Comparison of ENCODE assay signal across 15 cellular contexts in genomic region chr10:102555781-102556328, GRCh38. TPM values are rescaled to one million over a fixed set of nuclear protein-coding genes. Genes with fewer than 3 reads are reported as not detected.
DNase-seq lines count a peak whose midpoint lies in the region; ATAC-seq, FAIRE-seq and TF ChIP-seq lines count a peak whose summit lies in the region.
"Had no signal": no experiment of that assay in that cellular context is flagged by ENCODE, and none has a peak within 500 bp of the region (broad histone marks: within the 10 kb centered on the region; RNA-seq: fewer than 3 reads in every experiment).

No MANE protein-coding gene starts in this region.

- H3K4me3 ChIP-seq in astrocyte (ENCODE audit: insufficient read depth, low read depth, low read length) (peak overlapping the region; percentile 3), A673 (ENCODE audit: low read depth, low read length, poor library complexity, severe bottlenecking) (no peak overlapping the region), PC-3 (ENCODE audit: low read length) (no peak overlapping the region)
- H3K4me3 ChIP-seq: testis had no signal

- BruUV-seq in A673 (replicated peaks; lab: Mats Ljungman, UMichigan): no TSS peak
- no TSS peak for BruUV-seq in PC-3 (replicated peaks; lab: Mats Ljungman, UMichigan)

- H3K27me3 Mint-ChIP-seq in astrocyte (ENCODE audit: low read depth, unreplicated experiment): no peaks in the 10 kb centered on the region
- H3K27me3 Mint-ChIP-seq: activated T-cell treated with anti-CD3 and anti-CD28 coated beads, Interleukin-2, amount 50 U/mL, for 24 hours had no signal

- H3K36me3 ChIP-seq in astrocyte (ENCODE audit: insufficient read depth, low read length) (no peaks in the 10 kb centered on the region), A673 (ENCODE audit: insufficient read depth, low read length, poor library complexity, severe bottlenecking) (no peaks in the 10 kb centered on the region), PC-3 (ENCODE audit: low read depth, low read length) (no peaks in the 10 kb centered on the region)

- peak overlapping the region; percentile 73 for H3K4me2 ChIP-seq in astrocyte (ENCODE audit: low read length)
- no peak overlapping the region for H3K4me2 ChIP-seq in PC-3 (ENCODE audit: low read length)

- intact Hi-C loops in A673 (cut with micrococcal nuclease; ENCODE audit: unreplicated experiment) (no loop called here), PC-3 (cut with micrococcal nuclease) (no loop called here)

- CTCF ChIA-PET in A673 (lab: Charles Lee) (no interaction called here), PC-3 (lab: Charles Lee) (no interaction called here)

- peak overlapping the region; percentile 31 for H2AFZ ChIP-seq in astrocyte (ENCODE audit: low read depth, low read length)
- H2AFZ ChIP-seq in PC-3 (ENCODE audit: low read length): no peak overlapping the region

- no peaks in the 10 kb centered on the region for H3F3A ChIP-seq in PC-3 (ENCODE audit: low read length, unreplicated experiment)

- peaks cover 23% of the 10 kb centered on the region for H3K36me3 Mint-ChIP-seq in astrocyte (ENCODE audit: low read depth, unreplicated experiment)

- FAIRE-seq in astrocyte (lab: Jason Lieb, UNC): peak; percentile 13
- FAIRE-seq: endothelial cell of umbilical vein, GM19239 had no signal

- TF ChIP-seq CTCF in astrocyte (IDR thresholded peaks at IDR 0.05; ENCODE audit: insufficient read depth, low read depth, low read length) (no peak), A673 (conservative IDR thresholded peaks at IDR 0.05; ENCODE audit: low read depth, low read length) (no peak), PC-3 (conservative IDR thresholded peaks at IDR 0.05; ENCODE audit: low read depth, low read length) (no peak)

- H3K27ac Mint-ChIP-seq in astrocyte (ENCODE audit: unreplicated experiment): peak overlapping the region; percentile 83
- H3K27ac Mint-ChIP-seq: activated T-cell treated with anti-CD3 and anti-CD28 coated beads, Interleukin-2, amount 50 U/mL, for 24 hours had no signal

- DNase-seq in HPDE6-E6E7 (ENCODE audit: extremely low spot score) (peak; percentile 80), astrocyte (ENCODE audit: low read depth) (peak; percentile 80), hepatic stellate cell (ENCODE audit: low spot score) (peak; percentile 28), stromal cell of bone marrow (ENCODE audit: low read depth) (peak; percentile 54), A673 (ENCODE audit: low spot score) (no peak), NCI-H82 treated with DMSO at 0.1 percent for 48 hours (lab: John Stamatoyannopoulos, UW; ENCODE audit: unreplicated experiment) (no peak), PC-3 (no peak)
- DNase-seq: activated T-cell treated with anti-CD3 and anti-CD28 coated beads, Interleukin-2, amount 50 U/mL, for 24 hours; GF-D8; KBM-7; NCI-H524 treated with DMSO at 0.1 percent for 48 hours; T-helper 9 cell; testis had no signal

- H3K27ac ChIP-seq in astrocyte (ENCODE audit: low read depth, low read length) (no peak overlapping the region), A673 (ENCODE audit: low read depth, low read length, poor library complexity, severe bottlenecking) (no peak overlapping the region), PC-3 (ENCODE audit: low read length) (no peak overlapping the region)
- H3K27ac ChIP-seq: testis had no signal

- POLR2A ChIA-PET in A673 (lab: Charles Lee; ENCODE audit: low non-redundant PET): no interaction called here
- POLR2A ChIA-PET in PC-3 (lab: Charles Lee; ENCODE audit: unreplicated experiment): no interaction called here

- no peaks in the 10 kb centered on the region for H3K9me3 ChIP-seq in astrocyte (ENCODE audit: insufficient read depth, low read depth, low read length)
- H3K9me3 ChIP-seq in A673 (ENCODE audit: low read depth, low read length, poor library complexity, severe bottlenecking): no peaks in the 10 kb centered on the region
- no peaks in the 10 kb centered on the region for H3K9me3 ChIP-seq in PC-3 (ENCODE audit: low read length)
- H3K9me3 ChIP-seq: testis had no signal

- H3K9me2 ChIP-seq in PC-3 (replicated peaks; ENCODE audit: low read length): no peaks in the 10 kb centered on the region

- H3K27me3 ChIP-seq in astrocyte (ENCODE audit: insufficient read depth, low read length) (no peaks in the 10 kb centered on the region), A673 (replicated peaks; ENCODE audit: insufficient read depth, low read depth, low read length, poor library complexity) (no peaks in the 10 kb centered on the region), PC-3 (ENCODE audit: low read length) (no peaks in the 10 kb centered on the region)
- H3K27me3 ChIP-seq: testis had no signal

- no peaks in the 10 kb centered on the region for H3K9me3 Mint-ChIP-seq in astrocyte (ENCODE audit: unreplicated experiment)
- H3K9me3 Mint-ChIP-seq: activated T-cell treated with anti-CD3 and anti-CD28 coated beads, Interleukin-2, amount 50 U/mL, for 24 hours had no signal

- no peak; the same call in 1 of the 2 replicates for ATAC-seq in PC-3

- H3K4me1 Mint-ChIP-seq in astrocyte (ENCODE audit: low read depth, unreplicated experiment): peaks cover 15% of the 10 kb centered on the region

- H3K79me2 ChIP-seq in astrocyte (ENCODE audit: insufficient read depth, low read length): peaks cover 6% of the 10 kb centered on the region
- no peaks in the 10 kb centered on the region for H3K79me2 ChIP-seq in PC-3 (ENCODE audit: low read length)

- H3K4me3 Mint-ChIP-seq in astrocyte (ENCODE audit: unreplicated experiment): peak overlapping the region; percentile 36
- H3K4me3 Mint-ChIP-seq: activated T-cell treated with anti-CD3 and anti-CD28 coated beads, Interleukin-2, amount 50 U/mL, for 24 hours had no signal

- peaks cover 14% of the 10 kb centered on the region for H3K4me1 ChIP-seq in astrocyte (ENCODE audit: insufficient read depth, low read length)
- no peaks in the 10 kb centered on the region for H3K4me1 ChIP-seq in A673 (ENCODE audit: insufficient read depth, low read length, poor library complexity, severe bottlenecking)
- H3K4me1 ChIP-seq in PC-3 (ENCODE audit: insufficient read depth, low read length): no peaks in the 10 kb centered on the region
- H3K4me1 ChIP-seq: testis had no signal

- H4K20me1 ChIP-seq in astrocyte (ENCODE audit: insufficient read depth, low read length): peaks cover 7% of the 10 kb centered on the region
- no peaks in the 10 kb centered on the region for H4K20me1 ChIP-seq in PC-3 (ENCODE audit: low read length)

- no peak overlapping the region for H3K9ac ChIP-seq in astrocyte (ENCODE audit: low read length)
- H3K9ac ChIP-seq in PC-3 (ENCODE audit: low read length): no peak overlapping the region

RNA-seq across cellular contexts. Expression of gene SUFU, which starts 52.1 kb away (rescaled TPM):
- total RNA-seq in astrocyte (25.8 and 26.2 TPM in 2 replicates), A673 (2021) (20.5 and 23.3 TPM in 2 replicates), PC-3 (2014; rRNA removed) (2.7 and 4.4 TPM in 2 replicates)

RNA-seq across cellular contexts. Expression of gene ACTR1A, which starts 53.3 kb away (rescaled TPM):
- total RNA-seq in astrocyte: 145 and 155 TPM in 2 replicates
- total RNA-seq in A673 (2021): 128 and 130 TPM in 2 replicates
- 69.9 and 72.7 TPM in 2 replicates for total RNA-seq in PC-3 (2014; rRNA removed)

Comparison
In these comparisons a context has a peak if more than half of its experiments do, and no peak if none do; other contexts are left out.
1. DNase-seq: peak in HPDE6-E6E7 (single experiment), astrocyte (single experiment), hepatic stellate cell (single experiment) and stromal cell of bone marrow (single experiment); none in A673 (single experiment), NCI-H82 treated with DMSO at 0.1 percent for 48 hours (single experiment) and PC-3 (single experiment).